10 cellular contexts compared by ENCODE assay signal in the genomic region with DNA sequence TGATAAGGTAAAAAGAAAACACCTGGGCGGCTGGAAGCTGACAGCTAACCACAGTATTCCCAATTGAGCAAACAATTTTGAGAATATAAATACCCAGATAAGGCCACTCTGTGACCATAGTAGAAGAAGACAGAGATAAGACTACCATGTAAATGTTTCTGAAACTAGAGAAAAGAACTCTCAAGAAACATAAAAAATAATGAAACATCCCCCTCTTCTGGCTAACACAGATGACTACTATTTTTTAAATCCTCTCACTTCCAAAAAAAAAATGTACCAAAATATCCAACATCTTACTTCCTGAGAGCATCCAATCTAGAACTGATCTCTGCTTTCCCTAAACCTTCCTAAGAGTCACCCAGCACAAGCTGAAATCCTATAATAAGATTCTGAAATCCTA.
A peak's percentile ranks its signal among the peaks of the same experiment; 100 is the strongest.
DNase-seq lines count a peak whose midpoint lies in the region; ATAC-seq and TF ChIP-seq lines count a peak whose summit lies in the region.
"Had no signal": no experiment of that assay in that cellular context is flagged by ENCODE, and none has a peak within 500 bp of the region (broad histone marks: within the 10 kb centered on the region; RNA-seq: fewer than 3 reads in every experiment).

No MANE protein-coding gene starts in this region.

- no peak overlapping the region for H2AFZ ChIP-seq in PC-9

- no peaks in the 10 kb centered on the region for H3K9me2 ChIP-seq in PC-9 (ENCODE audit: insufficient read depth)

- H3K27ac ChIP-seq in A673 (ENCODE audit: low read depth, low read length, poor library complexity, severe bottlenecking), result no peak overlapping the region
- no peak overlapping the region for H3K27ac ChIP-seq in PC-9

- CTCF ChIA-PET in A673 (lab: Charles Lee), result interaction anchor here (0.6 to 2.4 kb wide), 2 partner anchors 113 to 158 kb away, joined by 3 to 43 read pairs; no protein-coding TSS in a partner anchor
- CTCF ChIA-PET in PC-9 (lab: Charles Lee), result interaction anchor here (1.5 kb wide), 1 partner anchor 113 kb away, joined by 23 read pairs; no protein-coding TSS in a partner anchor

- H3F3A ChIP-seq in PC-9 (ENCODE audit: insufficient read depth, low read depth), result no peaks in the 10 kb centered on the region

- H3K79me2 ChIP-seq in PC-9 (ENCODE audit: low read depth), result no peaks in the 10 kb centered on the region

- DNase-seq in A673 (ENCODE audit: low spot score) (peak; percentile 55), HCEC 1CT (peak; percentile 16), PC-9 (no peak), foreskin fibroblast (peak in 1 of 2 donors; percentile 11), omental fat pad (ENCODE audit: low spot score) (no peak), natural killer cell (no peak)
- no peak for DNase-seq in activated CD8-positive, alpha-beta memory T cell treated with anti-CD3 and anti-CD28 coated beads, Interleukin-2, amount 50 U/mL, for 4 hours
- no peak for DNase-seq in stimulated activated naive CD8-positive, alpha-beta T cell treated with anti-CD3 and anti-CD28 coated beads, Interleukin-15, amount 100 ng/mL, for 72 hours
- DNase-seq: KG1, naive B cell had no signal

- no peak overlapping the region for H3K4me2 ChIP-seq in PC-9

- no peaks in the 10 kb centered on the region for H3K9me3 Mint-ChIP-seq in natural killer cell
- no peaks in the 10 kb centered on the region for H3K9me3 Mint-ChIP-seq in stimulated activated naive CD8-positive, alpha-beta T cell treated with anti-CD3 and anti-CD28 coated beads, Interleukin-15, amount 100 ng/mL, for 72 hours
- H3K9me3 Mint-ChIP-seq: naive B cell had no signal

- no peaks in the 10 kb centered on the region for H3K36me3 Mint-ChIP-seq in natural killer cell
- H3K36me3 Mint-ChIP-seq: naive B cell had no signal

- no peak overlapping the region for H3K4me3 Mint-ChIP-seq in natural killer cell
- H3K4me3 Mint-ChIP-seq in stimulated activated naive CD8-positive, alpha-beta T cell treated with anti-CD3 and anti-CD28 coated beads, Interleukin-15, amount 100 ng/mL, for 72 hours, result no peak overlapping the region

- ATAC-seq in omental fat pad (ENCODE audit: low FRiP score), result no peak
- no peak for ATAC-seq in natural killer cell
- ATAC-seq in stimulated activated naive CD8-positive, alpha-beta T cell treated with anti-CD3 and anti-CD28 coated beads, Interleukin-15, amount 100 ng/mL, for 72 hours, result no peak

- H3K4me3 ChIP-seq in A673 (ENCODE audit: low read depth, low read length, poor library complexity, severe bottlenecking) (no peak overlapping the region), PC-9 (no peak overlapping the region), foreskin fibroblast (ENCODE audit: low read depth in 1 of 2, low read length in 2 of 2) (no peak overlapping the region)

- H3K4me1 Mint-ChIP-seq in natural killer cell, result no peaks in the 10 kb centered on the region
- H3K4me1 Mint-ChIP-seq in stimulated activated naive CD8-positive, alpha-beta T cell treated with anti-CD3 and anti-CD28 coated beads, Interleukin-15, amount 100 ng/mL, for 72 hours, result no peaks in the 10 kb centered on the region
- H3K4me1 Mint-ChIP-seq: naive B cell had no signal

- intact Hi-C loops in A673 (cut with micrococcal nuclease; ENCODE audit: unreplicated experiment) (loop anchor here (1.0 to 10.0 kb wide), 2 partner anchors 112 to 554 kb away; no protein-coding TSS in a partner anchor), PC-9 (cut with micrococcal nuclease; ENCODE audit: unreplicated experiment) (loop anchor here (1.0 to 10.0 kb wide), 3 partner anchors 112 to 1164 kb away; no protein-coding TSS in a partner anchor), natural killer cell (cut with micrococcal nuclease) (loop anchor here (5.0 kb wide), 1 partner anchor 701 kb away; no protein-coding TSS in a partner anchor)

- H3K27me3 ChIP-seq in A673 (replicated peaks; ENCODE audit: insufficient read depth, low read depth, low read length, poor library complexity) (no peaks in the 10 kb centered on the region), PC-9 (ENCODE audit: insufficient read depth, low read depth) (no peaks in the 10 kb centered on the region)

- TF ChIP-seq CTCF in A673 (conservative IDR thresholded peaks at IDR 0.05; ENCODE audit: low read depth, low read length), result peak; percentile 57
- TF ChIP-seq CTCF in PC-9 (conservative IDR thresholded peaks at IDR 0.05), result peak; percentile 77
- peak; percentile 13 for TF ChIP-seq CTCF in foreskin fibroblast (IDR thresholded peaks at IDR 0.05; ENCODE audit: low read depth, low read length)
- no peak for TF ChIP-seq CTCF in omental fat pad (IDR thresholded peaks at IDR 0.05)
- no peak for TF ChIP-seq CTCF in natural killer cell (IDR thresholded peaks at IDR 0.05)

- no peaks in the 10 kb centered on the region for H4K20me1 ChIP-seq in PC-9 (ENCODE audit: insufficient read depth)

- H3K9me3 ChIP-seq in A673 (ENCODE audit: low read depth, low read length, poor library complexity, severe bottlenecking) (no peaks in the 10 kb centered on the region), PC-9 (ENCODE audit: insufficient read depth, low read depth) (no peaks in the 10 kb centered on the region)

- no TSS peak for BruUV-seq in A673 (replicated peaks; lab: Mats Ljungman, UMichigan)
- no TSS peak for BruUV-seq in PC-9 (replicated peaks; lab: Mats Ljungman, UMichigan)

- no peaks in the 10 kb centered on the region for H3K4me1 ChIP-seq in A673 (ENCODE audit: insufficient read depth, low read length, poor library complexity, severe bottlenecking)
- H3K4me1 ChIP-seq in PC-9 (replicated peaks; ENCODE audit: insufficient read depth), result no peaks in the 10 kb centered on the region

- POLR2A ChIA-PET in A673 (lab: Charles Lee; ENCODE audit: low non-redundant PET) (interaction anchor here (0.6 kb wide), 1 partner anchor 270 kb away, joined by 3 read pairs; no protein-coding TSS in a partner anchor), PC-9 (lab: Charles Lee; ENCODE audit: unreplicated experiment) (no interaction called here)

- no peak overlapping the region for H3K27ac Mint-ChIP-seq in natural killer cell
- no peak overlapping the region for H3K27ac Mint-ChIP-seq in stimulated activated naive CD8-positive, alpha-beta T cell treated with anti-CD3 and anti-CD28 coated beads, Interleukin-15, amount 100 ng/mL, for 72 hours
- H3K27ac Mint-ChIP-seq: naive B cell had no signal

- peaks cover 10 to 18% of the 10 kb centered on the region in 2 donors for H3K27me3 Mint-ChIP-seq in natural killer cell (ENCODE audit: low read depth in 2 of 2)
- H3K27me3 Mint-ChIP-seq in stimulated activated naive CD8-positive, alpha-beta T cell treated with anti-CD3 and anti-CD28 coated beads, Interleukin-15, amount 100 ng/mL, for 72 hours, result peaks cover 15% of the 10 kb centered on the region

- H3K36me3 ChIP-seq in A673 (ENCODE audit: insufficient read depth, low read length, poor library complexity, severe bottlenecking) (no peaks in the 10 kb centered on the region), PC-9 (ENCODE audit: low read depth) (no peaks in the 10 kb centered on the region)

Comparison
In these comparisons a context has a peak if more than half of its experiments do, and no peak if none do; other contexts are left out.
1. DNase-seq: peak in A673 (single experiment) and HCEC 1CT (single experiment); none in PC-9 (0 of 2), omental fat pad (single experiment), natural killer cell (single experiment), activated CD8-positive, alpha-beta memory T cell treated with anti-CD3 and anti-CD28 coated beads, Interleukin-2, amount 50 U/mL, for 4 hours (single experiment) and stimulated activated naive CD8-positive, alpha-beta T cell treated with anti-CD3 and anti-CD28 coated beads, Interleukin-15, amount 100 ng/mL, for 72 hours (0 of 2).
2. CTCF ChIP-seq: peak in A673 (single experiment), PC-9 (single experiment) and foreskin fibroblast (single experiment); none in omental fat pad (0 of 3) and natural killer cell (single experiment).